Comparison of ENCODE assay signal across 11 cellular contexts in the genomic region with DNA sequence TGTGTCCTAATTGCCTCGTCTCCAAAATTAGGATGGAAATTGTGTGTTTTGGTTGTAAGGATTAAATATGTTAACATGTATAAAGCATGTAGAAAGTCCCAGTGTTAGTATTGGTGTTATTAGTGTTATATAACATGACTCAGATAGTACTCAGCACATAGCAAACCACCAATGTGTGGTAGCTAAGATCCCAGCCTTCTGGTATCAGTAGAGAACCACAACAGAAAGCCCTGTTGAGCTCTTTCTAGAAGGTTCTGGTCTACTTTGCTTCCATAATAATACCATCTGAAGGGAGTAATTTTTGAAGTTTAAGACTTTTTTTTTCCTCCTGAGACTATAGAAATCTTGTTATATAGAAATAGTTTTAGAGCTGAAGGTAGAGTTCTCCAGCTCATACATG.
DNase-seq lines count a peak whose midpoint lies in the region; ATAC-seq and TF ChIP-seq lines count a peak whose summit lies in the region.
"Had no signal": no experiment of that assay in that cellular context is flagged by ENCODE, and none has a peak within 500 bp of the region (broad histone marks: within the 10 kb centered on the region; RNA-seq: fewer than 3 reads in every experiment).

No MANE protein-coding gene starts in this region.

- no peaks in the 10 kb centered on the region for H3K27me3 Mint-ChIP-seq in activated CD8-positive, alpha-beta memory T cell treated with anti-CD3 and anti-CD28 coated beads, Interleukin-2, amount 10 ng/mL, durations not matched to agents 7 days and 5 days
- no peaks in the 10 kb centered on the region for H3K27me3 Mint-ChIP-seq in activated naive CD8-positive, alpha-beta T cell treated with anti-CD3 and anti-CD28 coated beads for 36 hours

- H3K27me3 ChIP-seq in spleen (replicated peaks in 1 of 7) (no peaks in the 10 kb centered on the region), suprapubic skin (no peaks in the 10 kb centered on the region)
- H3K27me3 ChIP-seq: cardiac muscle cell had no signal

- H3K4me3 ChIP-seq in spleen (no peak overlapping the region), suprapubic skin (no peak overlapping the region)
- H3K4me3 ChIP-seq: cardiac muscle cell had no signal

- H3K36me3 ChIP-seq in spleen (no peaks in the 10 kb centered on the region), suprapubic skin (no peaks in the 10 kb centered on the region)
- H3K36me3 ChIP-seq: cardiac muscle cell had no signal

- peak; percentile 64 for DNase-seq in activated CD8-positive, alpha-beta memory T cell treated with anti-CD3 and anti-CD28 coated beads, Interleukin-2, amount 10 ng/mL, durations not matched to agents 7 days and 5 days
- DNase-seq in activated CD8-positive, alpha-beta memory T cell treated with anti-CD3 and anti-CD28 coated beads, Interleukin-2, amount 50 U/mL, for 48 hours: no peak
- DNase-seq in activated naive CD8-positive, alpha-beta T cell treated with anti-CD3 and anti-CD28 coated beads for 36 hours: no peak
- no peak for DNase-seq in spleen
- no peak for DNase-seq in suprapubic skin (ENCODE audit: low spot score in 2 of 2)
- DNase-seq: right cardiac atrium, T-helper 9 cell had no signal

- CTCF ChIA-PET in activated CD8-positive, alpha-beta memory T cell treated with anti-CD3 and anti-CD28 coated beads, Interleukin-2, amount 10 ng/mL, durations not matched to agents 7 days and 5 days (lab: Charles Lee): interaction anchor here (0.7 to 3.2 kb wide), 15 partner anchors 15 to 172 kb away, joined by 3 to 18 read pairs (median 7); no protein-coding TSS in a partner anchor

- H3K27ac ChIP-seq in spleen: peak overlapping the region in 7 of 8 donors; percentile 24 to 80 (median 71)
- H3K27ac ChIP-seq in suprapubic skin: no peak overlapping the region
- H3K27ac ChIP-seq: cardiac muscle cell had no signal

- TF ChIP-seq CTCF in spleen (IDR thresholded peaks at IDR 0.05 in 8 of 11, conservative IDR thresholded peaks at IDR 0.05 in 3 of 11) (no peak), suprapubic skin (IDR thresholded peaks at IDR 0.05) (no peak)

- H3K4me1 ChIP-seq in spleen (peaks cover 30 to 97% (median 72%) of the 10 kb centered on the region in 6 donors), suprapubic skin (peaks cover 59% of the 10 kb centered on the region)

- TF ChIP-seq EP300 in suprapubic skin (IDR thresholded peaks at IDR 0.05): no peak

- intact Hi-C loops in spleen (cut with DNase I; ENCODE audit: low total_unique reads): loop anchor here (10.0 kb wide), 1 partner anchor 50 kb away; no protein-coding TSS in a partner anchor

- ATAC-seq in activated CD8-positive, alpha-beta memory T cell treated with anti-CD3 and anti-CD28 coated beads, Interleukin-2, amount 10 ng/mL, durations not matched to agents 7 days and 5 days: peak; percentile 52
- ATAC-seq in HG03064 (IDR thresholded peaks at IDR 0.05; ENCODE audit: low read depth, unreplicated experiment) (peak; percentile 52), GM19467 (IDR thresholded peaks at IDR 0.05; ENCODE audit: unreplicated experiment) (no peak), HG02763 (IDR thresholded peaks at IDR 0.05; ENCODE audit: unreplicated experiment) (no peak)
- ATAC-seq: right cardiac atrium had no signal

- peak overlapping the region; percentile 62 for H3K27ac Mint-ChIP-seq in activated CD8-positive, alpha-beta memory T cell treated with anti-CD3 and anti-CD28 coated beads, Interleukin-2, amount 10 ng/mL, durations not matched to agents 7 days and 5 days
- peak overlapping the region; percentile 88 for H3K27ac Mint-ChIP-seq in activated naive CD8-positive, alpha-beta T cell treated with anti-CD3 and anti-CD28 coated beads for 36 hours

- no peaks in the 10 kb centered on the region for H3K9me3 Mint-ChIP-seq in activated CD8-positive, alpha-beta memory T cell treated with anti-CD3 and anti-CD28 coated beads, Interleukin-2, amount 10 ng/mL, durations not matched to agents 7 days and 5 days (ENCODE audit: low read depth)
- H3K9me3 Mint-ChIP-seq in activated naive CD8-positive, alpha-beta T cell treated with anti-CD3 and anti-CD28 coated beads for 36 hours: peaks cover 4% of the 10 kb centered on the region

- no peak for TF ChIP-seq POLR2A in spleen (IDR thresholded peaks at IDR 0.05)
- no peak for TF ChIP-seq POLR2A in suprapubic skin (IDR thresholded peaks at IDR 0.05)

- peaks cover 13% of the 10 kb centered on the region for H3K36me3 Mint-ChIP-seq in activated CD8-positive, alpha-beta memory T cell treated with anti-CD3 and anti-CD28 coated beads, Interleukin-2, amount 10 ng/mL, durations not matched to agents 7 days and 5 days
- peaks cover 10% of the 10 kb centered on the region for H3K36me3 Mint-ChIP-seq in activated naive CD8-positive, alpha-beta T cell treated with anti-CD3 and anti-CD28 coated beads for 36 hours

- H3K4me3 Mint-ChIP-seq in activated CD8-positive, alpha-beta memory T cell treated with anti-CD3 and anti-CD28 coated beads, Interleukin-2, amount 10 ng/mL, durations not matched to agents 7 days and 5 days: no peak overlapping the region
- H3K4me3 Mint-ChIP-seq in activated naive CD8-positive, alpha-beta T cell treated with anti-CD3 and anti-CD28 coated beads for 36 hours: no peak overlapping the region

- peaks cover 80% of the 10 kb centered on the region for H3K4me1 Mint-ChIP-seq in activated CD8-positive, alpha-beta memory T cell treated with anti-CD3 and anti-CD28 coated beads, Interleukin-2, amount 10 ng/mL, durations not matched to agents 7 days and 5 days
- peaks cover 78% of the 10 kb centered on the region for H3K4me1 Mint-ChIP-seq in activated naive CD8-positive, alpha-beta T cell treated with anti-CD3 and anti-CD28 coated beads for 36 hours

- H3K9me3 ChIP-seq in spleen (no peaks in the 10 kb centered on the region), suprapubic skin (no peaks in the 10 kb centered on the region)

- WGBS in spleen, 5 donors: 32 to 73% (median 55%) methylated on average over 1 of the region's 1 CpG
- WGBS in suprapubic skin: 64% methylated on average over 1 of the region's 1 CpG

Comparison
In these comparisons a context has a peak if more than half of its experiments do, and no peak if none do; other contexts are left out.
1. ATAC-seq: peak in activated CD8-positive, alpha-beta memory T cell treated with anti-CD3 and anti-CD28 coated beads, Interleukin-2, amount 10 ng/mL, durations not matched to agents 7 days and 5 days (single experiment) and HG03064 (single experiment); none in GM19467 (single experiment) and HG02763 (single experiment).